Comparison of ENCODE assay signal across 8 cellular contexts in genomic region chr6:140062042-140063041, GRCh38.
DNase-seq lines count a peak whose midpoint lies in the region; ATAC-seq and TF ChIP-seq lines count a peak whose summit lies in the region.

No MANE protein-coding gene starts in this region.

- 32% methylated on average over 3 of the region's 3 CpGs for WGBS in right cardiac atrium

- H3K9ac ChIP-seq in adipocyte (ENCODE audit: low read length), result peak overlapping the region; percentile 89
- H3K9ac ChIP-seq in subcutaneous abdominal adipose tissue (ENCODE audit: low read length in 5 of 5), result peak overlapping the region in 1 of 5 donors; percentile 57

- H3K27ac ChIP-seq in right cardiac atrium (ENCODE audit: low read length) (peak overlapping the region; percentile 8), subcutaneous abdominal adipose tissue (ENCODE audit: low read depth, low read length) (peak overlapping the region; percentile 91)

- no peak for TF ChIP-seq CTCF in HFFc6 (IDR thresholded peaks at IDR 0.05)
- no peak for TF ChIP-seq CTCF in GM10248 (IDR thresholded peaks at IDR 0.05; ENCODE audit: control extremely low read depth, extremely low read depth, low read depth, missing control alignments)

- H3K36me3 Mint-ChIP-seq in HFFc6 (ENCODE audit: low read depth), result peaks cover 57% of the 10 kb centered on the region

- peaks cover 74% of the 10 kb centered on the region for H3K4me1 Mint-ChIP-seq in HFFc6 (ENCODE audit: low read depth)

- TF ChIP-seq POLR2A in GM18505 (IDR thresholded peaks at IDR 0.05; ENCODE audit: borderline replicate concordance, extremely low read depth, insufficient read depth, insufficient read length), result no peak

- H3K27me3 Mint-ChIP-seq in HFFc6 (ENCODE audit: insufficient read depth), result no peaks in the 10 kb centered on the region; the same call in 1 of the 2 replicates

- H3K4me3 Mint-ChIP-seq in HFFc6, result peak overlapping the region; percentile 59

- H3K9me3 ChIP-seq in adipocyte (ENCODE audit: control insufficient read depth, low read length), result no peaks in the 10 kb centered on the region
- no peaks in the 10 kb centered on the region for H3K9me3 ChIP-seq in right cardiac atrium (ENCODE audit: control insufficient read depth, low read length)
- H3K9me3 ChIP-seq in subcutaneous abdominal adipose tissue (ENCODE audit: control insufficient read depth in 5 of 5, low read length in 5 of 5), result no peaks in the 10 kb centered on the region

- H3K27me3 ChIP-seq in adipocyte (replicated peaks; ENCODE audit: control insufficient read depth, insufficient read depth, low read length), result no peaks in the 10 kb centered on the region
- no peaks in the 10 kb centered on the region for H3K27me3 ChIP-seq in right cardiac atrium (ENCODE audit: control insufficient read depth, insufficient read depth)
- H3K27me3 ChIP-seq in subcutaneous abdominal adipose tissue (ENCODE audit: control insufficient read depth in 5 of 5, insufficient read depth in 4 of 5, low read length in 5 of 5), result no peaks in the 10 kb centered on the region

- peak overlapping the region; percentile 24 for H3K4me3 ChIP-seq in adipocyte (ENCODE audit: low read length)
- no peak overlapping the region for H3K4me3 ChIP-seq in right cardiac atrium (ENCODE audit: low read length)
- no peak overlapping the region for H3K4me3 ChIP-seq in subcutaneous abdominal adipose tissue (ENCODE audit: low read depth in 1 of 5, low read length in 5 of 5)

- H3K36me3 ChIP-seq in adipocyte (ENCODE audit: control insufficient read depth, insufficient read depth, low read length, severe bottlenecking) (no peaks in the 10 kb centered on the region), subcutaneous abdominal adipose tissue (ENCODE audit: control insufficient read depth in 5 of 5, insufficient read depth in 5 of 5, low read length in 5 of 5) (no peaks in the 10 kb centered on the region)

- peaks cover 9% of the 10 kb centered on the region for H3K9me3 Mint-ChIP-seq in HFFc6

- ATAC-seq in right cardiac atrium (peak in 1 of 2 donors; percentile 63), GM18519 (IDR thresholded peaks at IDR 0.05; ENCODE audit: low FRiP score, unreplicated experiment) (no peak), HG02623 (IDR thresholded peaks at IDR 0.05; ENCODE audit: unreplicated experiment) (no peak), GM18505 (IDR thresholded peaks at IDR 0.05; ENCODE audit: unreplicated experiment) (no peak)

- DNase-seq in HFFc6, result peak; percentile 96
- DNase-seq in adipocyte (ENCODE audit: low read depth), result peak; percentile 95
- DNase-seq in right cardiac atrium, result peak in 2 of 3 donors; percentile 41 to 77
- no peak for DNase-seq in GM10248 (ENCODE audit: extremely low spot score)

- intact Hi-C loops in right cardiac atrium (cut with DNase I), result no loop called here

- POLR2A ChIA-PET in GM10248 (lab: Yijun Ruan, JAX), result no interaction called here

- CTCF ChIA-PET in GM10248 (lab: Yijun Ruan, JAX), result no interaction called here

- H3K27ac Mint-ChIP-seq in HFFc6, result peak overlapping the region; percentile 87

- H3K4me1 ChIP-seq in adipocyte (ENCODE audit: control insufficient read depth, insufficient read depth, low read length) (peaks cover 45% of the 10 kb centered on the region), right cardiac atrium (ENCODE audit: control insufficient read depth, insufficient read depth, low read length) (peaks cover 3% of the 10 kb centered on the region), subcutaneous abdominal adipose tissue (ENCODE audit: control insufficient read depth in 5 of 5, insufficient read depth in 5 of 5, low read length in 5 of 5) (peaks cover 4 to 33% (median 21%) of the 10 kb centered on the region in 5 donors)
